In the genomic region with DNA sequence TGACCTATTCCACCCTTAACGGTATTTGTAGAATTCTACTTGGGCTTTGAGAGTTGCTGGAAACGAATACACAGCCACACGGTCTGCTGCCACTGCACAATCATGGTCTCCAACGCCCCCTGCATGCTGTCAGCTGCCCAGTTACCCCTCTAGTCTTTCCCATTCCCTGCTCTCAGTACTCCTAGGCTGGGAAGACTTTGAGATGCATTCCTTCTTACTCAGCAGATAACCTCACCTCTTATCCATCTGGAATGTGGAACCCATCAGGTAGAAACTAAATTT, we compare ENCODE assay signal across 2 cellular contexts.
TF ChIP-seq lines count a peak whose summit lies in the region.

No MANE protein-coding gene starts in this region.

TF ChIP-seq in GM23338, 12 proteins besides CTCF, POLR2A, EP300 and RAD21:
- TF ChIP-seq ZNF331 (CRISPR knock-in tag; IDR thresholded peaks at IDR 0.05; ENCODE audit: low read depth), result no peak
- TF ChIP-seq JUNB (IDR thresholded peaks at IDR 0.05; ENCODE audit: unreplicated experiment), result no peak
- TF ChIP-seq POLR2AphosphoS5 (IDR thresholded peaks at IDR 0.05; ENCODE audit: low read depth), result no peak
- TF ChIP-seq STAT1 (IDR thresholded peaks at IDR 0.05; ENCODE audit: unreplicated experiment), result no peak
- no peak for TF ChIP-seq EZH2phosphoT487 (IDR thresholded peaks at IDR 0.05; ENCODE audit: unreplicated experiment)
- TF ChIP-seq NANOG (IDR thresholded peaks at IDR 0.05; ENCODE audit: borderline replicate concordance), result no peak
- no peak for TF ChIP-seq ETS1 (IDR thresholded peaks at IDR 0.05)
- TF ChIP-seq EZH2 (IDR thresholded peaks at IDR 0.05; ENCODE audit: low read depth, unreplicated experiment), result no peak
- no peak for TF ChIP-seq ZNF114 (CRISPR knock-in tag; IDR thresholded peaks at IDR 0.05)

TF ChIP-seq in H1, 55 proteins besides CTCF, POLR2A, EP300 and RAD21:
- TF ChIP-seq CREB1 (IDR thresholded peaks at IDR 0.05), result no peak
- no peak for TF ChIP-seq RXRA (IDR thresholded peaks at IDR 0.05; ENCODE audit: insufficient read depth, low read depth, low read length)
- no peak for TF ChIP-seq BRCA1 (IDR thresholded peaks at IDR 0.05; ENCODE audit: low read depth, low read length)
- TF ChIP-seq CHD2 (IDR thresholded peaks at IDR 0.05; ENCODE audit: low read length), result no peak
- no peak for TF ChIP-seq GABPA (IDR thresholded peaks at IDR 0.05; ENCODE audit: borderline replicate concordance, insufficient read depth, low read length)
- no peak for TF ChIP-seq EGR1 (IDR thresholded peaks at IDR 0.05; ENCODE audit: borderline replicate concordance, low read depth, low read length)
